ENCODE assay signal across 17 cellular contexts in genomic region chr13:93270769-93271753, GRCh38. TPM values are rescaled to one million over a fixed set of nuclear protein-coding genes. Genes with fewer than 3 reads are reported as not detected.
DNase-seq lines count a peak whose midpoint lies in the region; ATAC-seq and TF ChIP-seq lines count a peak whose summit lies in the region.
"Had no signal": no experiment of that assay in that cellular context is flagged by ENCODE, and none has a peak within 500 bp of the region (broad histone marks: within the 10 kb centered on the region; RNA-seq: fewer than 3 reads in every experiment).

No MANE protein-coding gene starts in this region.

- H3K27me3 ChIP-seq in right lobe of liver: no peaks in the 10 kb centered on the region
- H3K27me3 ChIP-seq in esophagus squamous epithelium: no peaks in the 10 kb centered on the region
- H3K27me3 ChIP-seq: BLaER1 treated with 17β-estradiol and CSF1 and Interleukin-3, amounts not matched to agents 10 nM and 100 nM; heart left ventricle had no signal

- H3K36me3 ChIP-seq in right lobe of liver (no peaks in the 10 kb centered on the region), esophagus squamous epithelium (no peaks in the 10 kb centered on the region)
- H3K36me3 ChIP-seq: BLaER1 treated with 17β-estradiol and CSF1 and Interleukin-3, amounts not matched to agents 10 nM and 100 nM; heart left ventricle had no signal

- ATAC-seq in right lobe of liver: peak; percentile 79 to 90 (median 86)
- ATAC-seq in GM19328 (IDR thresholded peaks at IDR 0.05; ENCODE audit: unreplicated experiment): no peak
- ATAC-seq: effector memory CD8-positive, alpha-beta T cell; heart left ventricle; psoas muscle; stimulated activated naive CD8-positive, alpha-beta T cell treated with anti-CD3 and anti-CD28 coated beads, Interleukin-15, Interleukin-2, amounts not matched to agents 100 U/mL and 50 U/mL, for 24 hours had no signal

- H3K27ac ChIP-seq in right lobe of liver (peak overlapping the region; percentile 1 to 68 (median 15)), esophagus squamous epithelium (no peak overlapping the region)
- H3K27ac ChIP-seq: BLaER1 treated with 17β-estradiol and CSF1 and Interleukin-3, amounts not matched to agents 10 nM and 100 nM; heart left ventricle; psoas muscle had no signal

- DNase-seq in DMS 273 treated with DMSO at 0.1 percent for 48 hours (lab: John Stamatoyannopoulos, UW) (peak; percentile 94), NCI-H146 (lab: John Stamatoyannopoulos, UW) (peak; percentile 61), SKM-1 (lab: John Stamatoyannopoulos, UW; ENCODE audit: unreplicated experiment) (peak; percentile 30), right lobe of liver (no peak), KG1 (lab: John Stamatoyannopoulos, UW) (no peak), esophagus squamous epithelium (lab: John Stamatoyannopoulos, UW) (no peak)
- no peak for DNase-seq in activated effector memory CD4-positive, alpha-beta T cell treated with anti-CD3 and anti-CD28 coated beads, Interleukin-2, amount 50 U/mL, for 16 hours
- DNase-seq: activated T-cell treated with anti-CD3 and anti-CD28 coated beads for 4 hours; aorta; effector memory CD8-positive, alpha-beta T cell; GDM1; heart left ventricle; psoas muscle; stimulated activated CD4-positive, alpha-beta T cell treated with anti-CD3 and anti-CD28 coated beads, Interleukin-4, amount 100 ng/mL, for 24 hours; stimulated activated naive CD8-positive, alpha-beta T cell treated with anti-CD3 and anti-CD28 coated beads, Interleukin-15, Interleukin-2, amounts not matched to agents 100 U/mL and 50 U/mL, for 24 hours had no signal

- 35% methylated on average over 5 of the region's 5 CpGs for WGBS in right lobe of liver (ENCODE audit: insufficient coverage, low coverage, low lambda C conversion rate, missing lambda C conversion rate)
- WGBS in esophagus squamous epithelium, 2 donors: 48 to 53% methylated on average over 5 of the region's 5 CpGs

- intact Hi-C loops in right lobe of liver (cut with DNase I) (no loop called here), esophagus squamous epithelium (cut with DNase I) (no loop called here)

- TF ChIP-seq CTCF in right lobe of liver (IDR thresholded peaks at IDR 0.05) (no peak), esophagus squamous epithelium (IDR thresholded peaks at IDR 0.05) (no peak)

- H3K4me1 ChIP-seq in right lobe of liver (peaks cover 0 to 24% (median 9%) of the 10 kb centered on the region in 4 donors), esophagus squamous epithelium (no peaks in the 10 kb centered on the region)
- H3K4me1 ChIP-seq: heart left ventricle, psoas muscle had no signal

- TF ChIP-seq POLR2A in right lobe of liver (IDR thresholded peaks at IDR 0.05) (no peak), esophagus squamous epithelium (IDR thresholded peaks at IDR 0.05) (no peak)

- no peaks in the 10 kb centered on the region for H3K9me3 ChIP-seq in right lobe of liver
- no peaks in the 10 kb centered on the region for H3K9me3 ChIP-seq in esophagus squamous epithelium
- H3K9me3 ChIP-seq: BLaER1 treated with 17β-estradiol and CSF1 and Interleukin-3, amounts not matched to agents 10 nM and 100 nM; heart left ventricle; psoas muscle had no signal

- H3K4me3 ChIP-seq in right lobe of liver: peak overlapping the region in 1 of 3 donors; percentile 14
- no peak overlapping the region for H3K4me3 ChIP-seq in esophagus squamous epithelium
- H3K4me3 ChIP-seq: BLaER1 treated with 17β-estradiol and CSF1 and Interleukin-3, amounts not matched to agents 10 nM and 100 nM; heart left ventricle; psoas muscle had no signal

RNA-seq across cellular contexts. Expression of gene GPC6, which starts 44.5 kb away (rescaled TPM):
- total RNA-seq in right lobe of liver (10 to 100 TPM; 18.6 to 30.1 (median 20.2) TPM), esophagus squamous epithelium (1 to 10 TPM in 2 of 4 donors, under 1 TPM in 2; 0.57 to 8.6 (median 2.6) TPM)

Comparison
In these comparisons a context has a peak if more than half of its experiments do, and no peak if none do; other contexts are left out.
1. DNase-seq: peak in DMS 273 treated with DMSO at 0.1 percent for 48 hours (single experiment), NCI-H146 (single experiment) and SKM-1 (single experiment); none in right lobe of liver (0 of 3), KG1 (single experiment), esophagus squamous epithelium (single experiment) and activated effector memory CD4-positive, alpha-beta T cell treated with anti-CD3 and anti-CD28 coated beads, Interleukin-2, amount 50 U/mL, for 16 hours (single experiment).
2. H3K27ac ChIP-seq: peak in right lobe of liver (3 of 3); none in esophagus squamous epithelium (0 of 4).